Comparison of ENCODE assay signal across 11 cellular contexts in genomic region chr6:145525038-145525437, GRCh38.
"Had no signal": no experiment of that assay in that cellular context is flagged by ENCODE, and none has a peak within 500 bp of the region (broad histone marks: within the 10 kb centered on the region; RNA-seq: fewer than 3 reads in every experiment).

No MANE protein-coding gene starts in this region.

- H3K27ac Mint-ChIP-seq: GM23338, H9, HFFc6 had no signal

- ATAC-seq: GM23338, HCT116 had no signal

- H3K4me1 ChIP-seq: HAP-1 had no signal

- H3K27ac ChIP-seq: GM23248 had no signal

- H3K4me3 ChIP-seq: GM23248, GM23338, HAP-1 had no signal

- H3K9me3 Mint-ChIP-seq: GM23338, HFFc6 had no signal

- H3K4me2 ChIP-seq: GM23338 had no signal

- DNase-seq: GM23248, GOT3, H7, H9, HCEC 1CT, HFFc6 had no signal

- H3K36me3 ChIP-seq: HAP-1 had no signal

- H3K9me3 ChIP-seq: HAP-1 had no signal

- FAIRE-seq: H1, H54 had no signal

- H3K4me3 Mint-ChIP-seq: GM23338, H9, HFFc6 had no signal
